ENCODE assay signal across 1 cellular context in genomic region chr6:118739976-118740771, GRCh38.
A peak's percentile ranks its signal among the peaks of the same experiment; 100 is the strongest.
TF ChIP-seq lines count a peak whose summit lies in the region.

No MANE protein-coding gene starts in this region.

TF ChIP-seq in K562, 482 proteins besides CTCF, POLR2A, EP300 and RAD21 (continued from another document and continues in another):
- TF ChIP-seq E2F8 (IDR thresholded peaks at IDR 0.05; ENCODE audit: low read depth, partially characterized antibody) (no peak), HDAC6 (IDR thresholded peaks at IDR 0.05; ENCODE audit: low read depth, low read length) (no peak), FOXJ3 (CRISPR knock-in tag; IDR thresholded peaks at IDR 0.05) (no peak), NCOA4 (IDR thresholded peaks at IDR 0.05; ENCODE audit: partially characterized antibody) (no peak), TFAP4 (CRISPR knock-in tag; IDR thresholded peaks at IDR 0.05; ENCODE audit: borderline replicate concordance) (no peak), PTRF (tag; IDR thresholded peaks at IDR 0.05) (no peak), IRF2 (CRISPR knock-in tag; IDR thresholded peaks at IDR 0.05) (no peak), SPI1 (IDR thresholded peaks at IDR 0.05; ENCODE audit: borderline replicate concordance, low read depth, low read length) (no peak), MYC (IDR thresholded peaks at IDR 0.05; ENCODE audit: low read depth, low read length) (peak; percentile 85), MYC (CRISPR knock-in tag; IDR thresholded peaks at IDR 0.05; ENCODE audit: borderline replicate concordance, low read depth) (no peak), SRSF1 (IDR thresholded peaks at IDR 0.05; ENCODE audit: low read depth, low read length) (no peak), ZNF431 (CRISPR knock-in tag; IDR thresholded peaks at IDR 0.05) (no peak), SMAD4 (CRISPR knock-in tag; conservative IDR thresholded peaks at IDR 0.05) (no peak), FUS (optimal IDR thresholded peaks at IDR 0.05; ENCODE audit: low read depth, low read length) (no peak), SP1 (CRISPR knock-in tag; IDR thresholded peaks at IDR 0.05) (no peak), CCNT2 (IDR thresholded peaks at IDR 0.05; ENCODE audit: borderline replicate concordance, extremely low read depth, insufficient read length, low read depth, low read length) (no peak), TAF1 (IDR thresholded peaks at IDR 0.05; ENCODE audit: control insufficient read depth, extremely low read depth, insufficient read depth, low read length, severe bottlenecking) (no peak), HNRNPL (IDR thresholded peaks at IDR 0.05; ENCODE audit: low read depth, low read length) (no peak), L3MBTL2 (IDR thresholded peaks at IDR 0.05) (peak; percentile 79), ZNF121 (CRISPR knock-in tag; conservative IDR thresholded peaks at IDR 0.05) (no peak), NFE2 (IDR thresholded peaks at IDR 0.05; ENCODE audit: low read depth) (peak; percentile 83), DPF2 (IDR thresholded peaks at IDR 0.05) (peak; percentile 60; the same call in 1 of the 2 replicates), ZBTB11 (CRISPR knock-in tag; IDR thresholded peaks at IDR 0.05) (0 out of 6 replicates have a peak, but pooled peaks of 1 of the 3 experiments have one; percentile 35), ZNF316 (IDR thresholded peaks at IDR 0.05) (peak; percentile 64), ZNF764 (CRISPR knock-in tag; IDR thresholded peaks at IDR 0.05; ENCODE audit: low read depth) (no peak), TBL1XR1 (IDR thresholded peaks at IDR 0.05; ENCODE audit: low read length in 2 of 2) (no peak), ZEB2 (IDR thresholded peaks at IDR 0.05) (no peak), BCLAF1 (IDR thresholded peaks at IDR 0.05; ENCODE audit: borderline replicate concordance in 1 of 2, control insufficient read depth in 1 of 2, low read depth in 2 of 2, low read length in 1 of 2) (no peak), ZKSCAN3 (CRISPR knock-in tag; IDR thresholded peaks at IDR 0.05) (no peak), ADNP (tag; IDR thresholded peaks at IDR 0.05) (peak; percentile 45; the same call in 1 of the 2 replicates), USF1 (CRISPR knock-in tag; IDR thresholded peaks at IDR 0.05) (no peak), EP400 (IDR thresholded peaks at IDR 0.05) (peak; percentile 58), ZNF407 (IDR thresholded peaks at IDR 0.05; ENCODE audit: low read depth) (no peak), ZNF639 (CRISPR knock-in tag; conservative IDR thresholded peaks at IDR 0.05 in 1 of 2, IDR thresholded peaks at IDR 0.05 in 1 of 2) (0 out of 4 replicates have a peak, but pooled peaks of 1 of the 2 experiments have one; percentile 20)
